30 cellular contexts compared by ENCODE assay signal in genomic region chr5:10427978-10428377, GRCh38. TPM values are rescaled to one million over a fixed set of nuclear protein-coding genes. Genes with fewer than 3 reads are reported as not detected.
"Had no signal": no experiment of that assay in that cellular context is flagged by ENCODE, and none has a peak within 500 bp of the region (broad histone marks: within the 10 kb centered on the region; RNA-seq: fewer than 3 reads in every experiment).

No MANE protein-coding gene starts in this region.

- DNase-seq: activated CD4-positive, alpha-beta T cell treated with anti-CD3 and anti-CD28 coated beads for 36 hours; activated CD4-positive, alpha-beta T cell treated with anti-CD3 and anti-CD28 coated beads, Interleukin-2, amount 10 ng/mL, durations not matched to agents 7 days and 5 days; activated CD4-positive, alpha-beta T cell treated with anti-CD3 and anti-CD28 coated beads, Interleukin-2, amount 50 U/mL, for 48 hours; activated CD8-positive, alpha-beta memory T cell treated with anti-CD3 and anti-CD28 coated beads for 24 hours; activated CD8-positive, alpha-beta memory T cell treated with anti-CD3 and anti-CD28 coated beads, Interleukin-2, amount 10 ng/mL, durations not matched to agents 7 days and 5 days; activated CD8-positive, alpha-beta memory T cell treated with anti-CD3 and anti-CD28 coated beads, Interleukin-2, amount 50 U/mL, for 48 hours; activated effector memory CD4-positive, alpha-beta T cell treated with Interleukin-2 at 50 U/mL for 16 hours; activated naive CD4-positive, alpha-beta T cell treated with anti-CD3 and anti-CD28 coated beads, Interleukin-2, amount 10 ng/mL, durations not matched to agents 7 days and 5 days; activated T-cell treated with anti-CD3 and anti-CD28 coated beads, Interleukin-2, amount 50 U/mL, for 48 hours; adrenal gland; aorta; brain microvascular endothelial cell; central memory CD4-positive, alpha-beta T cell; NCI-H1105; NCI-H1417 treated with DMSO at 0.1 percent for 48 hours; NCI-H187 treated with DMSO at 0.1 percent for 48 hours; NCI-H2081 treated with DMSO at 0.1 percent for 48 hours; NCI-H345; NCI-H526; NCI-H748 treated with DMSO at 0.1 percent for 48 hours; NK-92 treated with Interleukin-12 subunit alpha and Interleukin-12 subunit beta, amount 100 ng/mL, for 24 hours; PC-9; SIG-M5 had no signal

- H3K9ac ChIP-seq: KMS-11 had no signal

- H3K9me3 ChIP-seq: adrenal gland had no signal

- H3K27ac ChIP-seq: adrenal gland, brain microvascular endothelial cell, KMS-11, PC-9, RWPE1 had no signal

- FAIRE-seq: RCC 7860, TTC549 had no signal

- ATAC-seq: activated CD4-positive, alpha-beta T cell treated with anti-CD3 and anti-CD28 coated beads for 36 hours; activated CD4-positive, CD25-positive, alpha-beta regulatory T cell treated with anti-CD3 and anti-CD28 coated beads, Interleukin-2, amount 50 U/mL, for 24 hours; activated CD8-positive, alpha-beta memory T cell treated with anti-CD3 and anti-CD28 coated beads, Interleukin-2, amount 10 ng/mL, durations not matched to agents 7 days and 5 days; Right ventricle myocardium inferior; WTC11 had no signal

- H3K27me3 ChIP-seq: adrenal gland, brain microvascular endothelial cell had no signal

- H3K4me3 ChIP-seq: adrenal gland, PC-9 had no signal

RNA-seq across cellular contexts. Expression of gene ROPN1L, which starts 13.7 kb away (rescaled TPM):
- total RNA-seq: Right ventricle myocardium inferior, WTC11 had no signal
